9 cellular contexts compared by ENCODE assay signal in genomic region chr19:10566658-10567410, GRCh38. TPM values are rescaled to one million over a fixed set of nuclear protein-coding genes. Genes with fewer than 3 reads are reported as not detected.
DNase-seq lines count a peak whose midpoint lies in the region; FAIRE-seq and TF ChIP-seq lines count a peak whose summit lies in the region.
"Had no signal": no experiment of that assay in that cellular context is flagged by ENCODE, and none has a peak within 500 bp of the region (broad histone marks: within the 10 kb centered on the region; RNA-seq: fewer than 3 reads in every experiment).

No MANE protein-coding gene starts in this region.

- no peak for TF ChIP-seq CTCF in kidney (IDR thresholded peaks at IDR 0.05; ENCODE audit: borderline replicate concordance, extremely low read depth, insufficient read depth)

- peaks cover 14 to 18% of the 10 kb centered on the region in 2 donors for H3K4me1 ChIP-seq in kidney (ENCODE audit: control insufficient read depth in 1 of 2, insufficient read depth in 1 of 2, low read depth in 1 of 2, low read length in 2 of 2)

- peak; percentile 43 for TF ChIP-seq POLR2A in GM12892 (IDR thresholded peaks at IDR 0.05; ENCODE audit: low read depth, low read length)
- TF ChIP-seq POLR2A in H54 (IDR thresholded peaks at IDR 0.05; ENCODE audit: low read depth, low read length), result no peak

- no peaks in the 10 kb centered on the region for H3K36me3 ChIP-seq in kidney (ENCODE audit: control insufficient read depth in 1 of 2, insufficient read depth in 2 of 2, low read length in 2 of 2)

- H3K4me3 ChIP-seq in kidney (ENCODE audit: low read length in 2 of 2), result peak overlapping the region in 1 of 2 donors; percentile 56

- peak overlapping the region in 1 of 2 donors; percentile 61 for H3K9ac ChIP-seq in kidney (ENCODE audit: low read length in 2 of 2)

- no peaks in the 10 kb centered on the region for H3K9me3 ChIP-seq in kidney (ENCODE audit: control insufficient read depth in 1 of 2, low read length in 2 of 2)

- intact Hi-C loops in kidney (cut with DNase I) (no loop called here), posterior cingulate gyrus (cut with DNase I) (loop anchor here (5.0 kb wide), 2 partner anchors 65 to 85 kb away; partner anchors contain the start of genes ILF3 and KEAP1)

- FAIRE-seq in GM12892 (lab: Jason Lieb, UNC), result peak; percentile 87
- FAIRE-seq in kidney (lab: Jason Lieb, UNC), result no peak
- no peak for FAIRE-seq in H54 (lab: Jason Lieb, UNC)

- H3K27ac ChIP-seq in kidney (ENCODE audit: low read depth in 2 of 2, low read length in 2 of 2), result peak overlapping the region; percentile 34 to 79

- no peak for DNase-seq in GM12892 (ENCODE audit: insufficient read length)
- DNase-seq in MV-4-11 (lab: John Stamatoyannopoulos, UW), result peak; percentile 87
- DNase-seq in activated effector memory CD4-positive, alpha-beta T cell treated with Interleukin-2 at 50 U/mL for 16 hours, result peak; percentile 41
- peak; percentile 84 for DNase-seq in kidney
- DNase-seq in stimulated activated naive CD4-positive, alpha-beta T cell (lab: John Stamatoyannopoulos, UW), result peak; percentile 26 to 69 (median 50)
- DNase-seq in H54 (ENCODE audit: insufficient read length, low spot score), result no peak
- DNase-seq in NCI-H146 (lab: John Stamatoyannopoulos, UW), result no peak
- DNase-seq in posterior cingulate gyrus, result no peak

RNA-seq across cellular contexts. Expression of gene KRI1, which starts 1.0 kb away (rescaled TPM):
- 19.1 TPM for polyA plus RNA-seq in GM12892 (2012; ENCODE audit: missing spikeins)
- total RNA-seq in kidney, result 29.4 TPM
- 13.9 TPM for polyA plus RNA-seq in kidney (ENCODE audit: insufficient read depth, low read depth, low replicate concordance)

RNA-seq across cellular contexts. Expression of gene CDKN2D, which starts 1.9 kb away (rescaled TPM):
- polyA plus RNA-seq in GM12892 (2012; ENCODE audit: missing spikeins), result 9.0 TPM
- 8.8 TPM for total RNA-seq in kidney
- polyA plus RNA-seq in kidney (ENCODE audit: insufficient read depth, low read depth, low replicate concordance), result 14.7 TPM

RNA-seq across cellular contexts. Expression of gene AP1M2, which starts 20.3 kb away (rescaled TPM):
- polyA plus RNA-seq in GM12892 (2012; ENCODE audit: missing spikeins), result not detected
- total RNA-seq in kidney, result 74.1 TPM
- 232 TPM for polyA plus RNA-seq in kidney (ENCODE audit: insufficient read depth, low read depth, low replicate concordance)
- total RNA-seq: myocyte had no signal

RNA-seq across cellular contexts. Expression of gene ATG4D, which starts 23.1 kb away (rescaled TPM):
- 10.7 TPM for polyA plus RNA-seq in GM12892 (2012; ENCODE audit: missing spikeins)
- 32.7 TPM for total RNA-seq in kidney
- 91.7 TPM for polyA plus RNA-seq in kidney (ENCODE audit: insufficient read depth, low read depth, low replicate concordance)

RNA-seq across cellular contexts. Expression of gene S1PR5, which starts 49.6 kb away (rescaled TPM):
- 0.15 TPM for polyA plus RNA-seq in GM12892 (2012; ENCODE audit: missing spikeins)
- total RNA-seq in kidney, result 0.69 TPM
- polyA plus RNA-seq in kidney (ENCODE audit: insufficient read depth, low read depth, low replicate concordance), result 0.84 TPM

Comparison
In these comparisons a context has a peak if more than half of its experiments do, and no peak if none do; other contexts are left out.
1. DNase-seq: peak in MV-4-11 (single experiment), activated effector memory CD4-positive, alpha-beta T cell treated with Interleukin-2 at 50 U/mL for 16 hours (single experiment), kidney (single experiment) and stimulated activated naive CD4-positive, alpha-beta T cell (6 of 6); none in GM12892 (single experiment), H54 (single experiment), NCI-H146 (single experiment) and posterior cingulate gyrus (0 of 10).